In genomic region chr3:130111865-130112650, GRCh38 we compare ENCODE assay signal across 7 cellular contexts. TPM values are rescaled to one million over a fixed set of nuclear protein-coding genes. Genes with fewer than 3 reads are reported as not detected.
DNase-seq lines count a peak whose midpoint lies in the region; ATAC-seq and TF ChIP-seq lines count a peak whose summit lies in the region.
"Not testable (repeated sequence)": the region's sequence is repeated elsewhere in the genome, so short reads cannot be mapped to it uniquely, and the experiment has no call there.

No MANE protein-coding gene starts in this region.

- not testable (repeated sequence) for H3K9me3 Mint-ChIP-seq in immature natural killer cell

- H3K9me3 ChIP-seq in mammary epithelial cell (replicated peaks; ENCODE audit: insufficient read depth, low read length); skeletal muscle satellite cell (replicated peaks; ENCODE audit: low read length): not testable (repeated sequence)

- in situ Hi-C loops in mammary epithelial cell (cut with MboI; ENCODE audit: low sequenced_read_pairs in 2 of 2) = not testable (repeated sequence)

- intact Hi-C loops in mammary epithelial cell (cut with micrococcal nuclease) = not testable (repeated sequence)

- H3K9ac ChIP-seq in mammary epithelial cell (ENCODE audit: insufficient read depth, low read length) (peak overlapping the region; percentile 71), skeletal muscle satellite cell (ENCODE audit: low read depth, low read length) (peak overlapping the region; percentile 86)

- peak overlapping the region; percentile 95 for H2AFZ ChIP-seq in mammary epithelial cell (ENCODE audit: low read depth, low read length)

- DNase-seq in NCI-H446 (lab: John Stamatoyannopoulos, UW) = peak; percentile 94 to 98
- DNase-seq in activated CD4-positive, CD25-positive, alpha-beta regulatory T cell (lab: John Stamatoyannopoulos, UW) = peak; percentile 95 to 97 (median 96)
- peak; percentile 94 for DNase-seq in mammary epithelial cell
- peak; percentile 99 for DNase-seq in immature natural killer cell

- not testable (repeated sequence) for H3K27me3 ChIP-seq in mammary epithelial cell (ENCODE audit: insufficient read depth, low read length); skeletal muscle satellite cell (ENCODE audit: control insufficient read depth, insufficient read depth, low read length)

- H3K27ac ChIP-seq in mammary epithelial cell (ENCODE audit: insufficient read depth, low read depth, low read length) = peak overlapping the region; percentile 43

- BruUV-seq in mammary epithelial cell (replicated peaks; lab: Mats Ljungman, UMichigan) = not testable (repeated sequence)

- not testable (repeated sequence) for H4K20me1 ChIP-seq in mammary epithelial cell (ENCODE audit: insufficient read depth, low read length)

- peaks cover 15% of the 10 kb centered on the region for H3K79me2 ChIP-seq in mammary epithelial cell (ENCODE audit: insufficient read depth, low read length)

- H3K4me1 ChIP-seq in mammary epithelial cell (ENCODE audit: insufficient read depth, low read length) = not testable (repeated sequence)
- peaks cover 12% of the 10 kb centered on the region for H3K4me1 ChIP-seq in skeletal muscle satellite cell (ENCODE audit: control insufficient read depth, insufficient read depth, low read length)

- ATAC-seq in GM18909 (IDR thresholded peaks at IDR 0.05; ENCODE audit: poor library complexity, unreplicated experiment) = peak; percentile 60
- peak; percentile 74 for ATAC-seq in HG03378 (IDR thresholded peaks at IDR 0.05; ENCODE audit: unreplicated experiment)

- CTCF ChIA-PET in mammary epithelial cell (lab: Charles Lee; ENCODE audit: low non-redundant PET) = not testable (repeated sequence)

- H3K4me3 Mint-ChIP-seq in immature natural killer cell = peak overlapping the region; percentile 94 to 98 (median 98)

- H3K4me2 ChIP-seq in mammary epithelial cell (ENCODE audit: insufficient read depth, low read depth, low read length) (peak overlapping the region; percentile 65), skeletal muscle satellite cell (ENCODE audit: low read length) (peak overlapping the region; percentile 98)

- H3K36me3 ChIP-seq in mammary epithelial cell (ENCODE audit: insufficient read depth, low read length); skeletal muscle satellite cell (ENCODE audit: insufficient read depth, low read length): not testable (repeated sequence)

- peak overlapping the region; percentile 94 to 100 (median 99) for H3K27ac Mint-ChIP-seq in immature natural killer cell

- TF ChIP-seq CTCF in mammary epithelial cell (conservative IDR thresholded peaks at IDR 0.05 in 1 of 2, IDR thresholded peaks at IDR 0.05 in 1 of 2; ENCODE audit: extremely low read depth in 1 of 2, insufficient read depth in 1 of 2, low read depth in 1 of 2, low read length in 2 of 2) = not testable (repeated sequence)

- peaks cover 13 to 20% of the 10 kb centered on the region in 2 donors for H3K4me1 Mint-ChIP-seq in immature natural killer cell

- not testable (repeated sequence) for H3K27me3 Mint-ChIP-seq in immature natural killer cell (ENCODE audit: low read depth in 3 of 3)

- H3K36me3 Mint-ChIP-seq in immature natural killer cell = not testable (repeated sequence)

- H3K4me3 ChIP-seq in mammary epithelial cell (replicated peaks in 1 of 3; ENCODE audit: insufficient read depth in 1 of 3, low read depth in 2 of 3, low read length in 3 of 3) = peak overlapping the region; percentile 41 to 56 (median 52)
- peak overlapping the region; percentile 79 for H3K4me3 ChIP-seq in skeletal muscle satellite cell (ENCODE audit: low read length)

- dilution Hi-C loops in mammary epithelial cell (cut with HindIII; ENCODE audit: low sequenced_read_pairs) = not testable (repeated sequence)

- 0% methylated on average over 4 of the region's 60 CpGs for WGBS in mammary epithelial cell (ENCODE audit: low coverage, missing lambda C conversion rate)

RNA-seq across cellular contexts. Expression of gene ALG1L2, which starts 30.4 kb away (rescaled TPM):
- total RNA-seq in mammary epithelial cell = under 1 TPM in 1 of 2 donors, not detected in 1; 0.78 TPM
- polyA plus RNA-seq in mammary epithelial cell = not detected
- not detected for polyA minus RNA-seq in mammary epithelial cell
- under 1 TPM in 1 of 3 donors, not detected in 2; 0.83 TPM for polyA plus RNA-seq in immature natural killer cell
- not detected in 2 replicates for total RNA-seq in skeletal muscle satellite cell (2012; rRNA removed)

Comparison
In these comparisons a context has a peak if more than half of its experiments do, and no peak if none do; other contexts are left out.
1. Peak in every context shown above with its lines: DNase-seq, ATAC-seq, H3K4me3 ChIP-seq and H3K27ac ChIP-seq.